In genomic region chr12:80268924-80269749, GRCh38 we compare ENCODE assay signal across 11 cellular contexts.
A peak's percentile ranks its signal among the peaks of the same experiment; 100 is the strongest.
DNase-seq lines count a peak whose midpoint lies in the region; ATAC-seq and TF ChIP-seq lines count a peak whose summit lies in the region.
"Had no signal": no experiment of that assay in that cellular context is flagged by ENCODE, and none has a peak within 500 bp of the region (broad histone marks: within the 10 kb centered on the region; RNA-seq: fewer than 3 reads in every experiment).

No MANE protein-coding gene starts in this region.

- H3K27me3 ChIP-seq in fibroblast of lung (ENCODE audit: control insufficient read depth, insufficient read depth, low read length): no peaks in the 10 kb centered on the region
- H3K27me3 ChIP-seq: BLaER1 had no signal

- H3K4me1 Mint-ChIP-seq in activated T-cell treated with anti-CD3 and anti-CD28 coated beads, Interleukin-2, amount 50 U/mL, for 72 hours (ENCODE audit: low read depth): no peaks in the 10 kb centered on the region

- H3K79me2 ChIP-seq in fibroblast of lung (ENCODE audit: control insufficient read depth, insufficient read depth, low read length): no peaks in the 10 kb centered on the region

- H3K36me3 Mint-ChIP-seq in activated T-cell treated with anti-CD3 and anti-CD28 coated beads, Interleukin-2, amount 50 U/mL, for 72 hours (ENCODE audit: insufficient read depth in 2 of 2): no peaks in the 10 kb centered on the region

- H3K4me1 ChIP-seq in fibroblast of lung (ENCODE audit: control insufficient read depth, extremely low read depth, insufficient read depth, low read length): peaks cover 3% of the 10 kb centered on the region
- H3K4me1 ChIP-seq: BLaER1 had no signal

- no peak for DNase-seq in activated T-cell treated with anti-CD3 and anti-CD28 coated beads, Interleukin-2, amount 50 U/mL, for 72 hours
- no peak for DNase-seq in activated T-cell treated with anti-CD3 and anti-CD28 coated beads, Interleukin-2, amount 50 U/mL, for 48 hours
- peak; percentile 48 for DNase-seq in NCI-H69 (lab: John Stamatoyannopoulos, UW)
- DNase-seq in fibroblast of lung (ENCODE audit: low read depth in 2 of 2): peak; percentile 66 to 92
- peak; percentile 53 for DNase-seq in superior temporal gyrus (ENCODE audit: extremely low spot score)
- no peak for DNase-seq in NK-92 (lab: John Stamatoyannopoulos, UW; ENCODE audit: unreplicated experiment)
- no peak for DNase-seq in GM13977 (ENCODE audit: low spot score)
- DNase-seq: activated CD4-positive, alpha-beta T cell treated with anti-CD3 and anti-CD28 coated beads, Interleukin-2, amount 50 U/mL, for 1 hour; effector CD4-positive, alpha-beta T cell had no signal

- ATAC-seq in activated T-cell treated with anti-CD3 and anti-CD28 coated beads, Interleukin-2, amount 50 U/mL, for 72 hours (replicated peaks in 1 of 2): peak; percentile 76 to 89
- ATAC-seq in HG03469 (IDR thresholded peaks at IDR 0.05; ENCODE audit: unreplicated experiment): no peak

- H3K4me3 Mint-ChIP-seq in activated T-cell treated with anti-CD3 and anti-CD28 coated beads, Interleukin-2, amount 50 U/mL, for 72 hours: no peak overlapping the region

- no peak overlapping the region for H3K27ac Mint-ChIP-seq in activated T-cell treated with anti-CD3 and anti-CD28 coated beads, Interleukin-2, amount 50 U/mL, for 72 hours

- H2AFZ ChIP-seq in fibroblast of lung (ENCODE audit: low read length): peak overlapping the region; percentile 6

- H3K27ac ChIP-seq in fibroblast of lung (ENCODE audit: insufficient read depth, low read length): no peak overlapping the region
- H3K27ac ChIP-seq: BLaER1 had no signal

- peaks cover 7% of the 10 kb centered on the region for H3K27me3 Mint-ChIP-seq in activated T-cell treated with anti-CD3 and anti-CD28 coated beads, Interleukin-2, amount 50 U/mL, for 72 hours (ENCODE audit: low read depth)

- H3K4me2 ChIP-seq in fibroblast of lung (ENCODE audit: extremely low read depth, insufficient read depth, low read length): peak overlapping the region; percentile 37
- H3K4me2 ChIP-seq: BLaER1 had no signal

- H3K9me3 Mint-ChIP-seq in activated T-cell treated with anti-CD3 and anti-CD28 coated beads, Interleukin-2, amount 50 U/mL, for 72 hours: no peaks in the 10 kb centered on the region

- no peak overlapping the region for H3K9ac ChIP-seq in fibroblast of lung (ENCODE audit: insufficient read depth, low read length)
- H3K9ac ChIP-seq: BLaER1 had no signal

- TF ChIP-seq CTCF in fibroblast of lung (conservative IDR thresholded peaks at IDR 0.05 in 1 of 2, IDR thresholded peaks at IDR 0.05 in 1 of 2; ENCODE audit: low read depth in 1 of 2, low read length in 2 of 2) (no peak), GM13977 (IDR thresholded peaks at IDR 0.05; ENCODE audit: extremely low read depth, insufficient read depth, missing control alignments) (no peak)

- in situ Hi-C loops in GM13977 (cut with MboI; ENCODE audit: low pct_unique_long_range_greater_than_20kb, low sequenced_read_pairs, unreplicated experiment): no loop called here

- H4K20me1 ChIP-seq in fibroblast of lung (ENCODE audit: control insufficient read depth, extremely low read depth, insufficient read depth, low read length): no peaks in the 10 kb centered on the region
- H4K20me1 ChIP-seq: BLaER1 had no signal

- H3K4me3 ChIP-seq in fibroblast of lung (replicated peaks in 1 of 4; ENCODE audit: control extremely low read depth in 1 of 4, insufficient read depth in 1 of 4, low read depth in 3 of 4, low read length in 4 of 4): no peak overlapping the region
- H3K4me3 ChIP-seq: BLaER1 had no signal

- no peaks in the 10 kb centered on the region for H3K9me3 ChIP-seq in fibroblast of lung (ENCODE audit: control insufficient read depth, insufficient read depth, low read depth, low read length)
- H3K9me3 ChIP-seq: BLaER1 had no signal

- H3K36me3 ChIP-seq in fibroblast of lung (ENCODE audit: control insufficient read depth, insufficient read depth, low read length): no peaks in the 10 kb centered on the region
- H3K36me3 ChIP-seq: BLaER1 had no signal

Comparison
In these comparisons a context has a peak if more than half of its experiments do, and no peak if none do; other contexts are left out.
1. DNase-seq: peak in NCI-H69 (single experiment), fibroblast of lung (2 of 2) and superior temporal gyrus (single experiment); none in activated T-cell treated with anti-CD3 and anti-CD28 coated beads, Interleukin-2, amount 50 U/mL, for 72 hours (0 of 2), activated T-cell treated with anti-CD3 and anti-CD28 coated beads, Interleukin-2, amount 50 U/mL, for 48 hours (0 of 2), NK-92 (single experiment) and GM13977 (single experiment).